Comparison of ENCODE assay signal across 18 cellular contexts in genomic region chr1:28266920-28267322, GRCh38. TPM values are rescaled to one million over a fixed set of nuclear protein-coding genes. Genes with fewer than 3 reads are reported as not detected.
A peak's percentile ranks its signal among the peaks of the same experiment; 100 is the strongest.
DNase-seq lines count a peak whose midpoint lies in the region; ATAC-seq, FAIRE-seq and TF ChIP-seq lines count a peak whose summit lies in the region.
"Had no signal": no experiment of that assay in that cellular context is flagged by ENCODE, and none has a peak within 500 bp of the region (broad histone marks: within the 10 kb centered on the region; RNA-seq: fewer than 3 reads in every experiment).

No MANE protein-coding gene starts in this region.

- ATAC-seq in K562 (peak; percentile 85), GM18907 (IDR thresholded peaks at IDR 0.05; ENCODE audit: unreplicated experiment) (no peak)

- H3K9me3 Mint-ChIP-seq in nephron = no peaks in the 10 kb centered on the region
- no peaks in the 10 kb centered on the region for H3K9me3 Mint-ChIP-seq in activated T-helper 1 cell treated with anti-CD3 and anti-CD28 coated beads, Interleukin-12 subunit alpha, Interleukin-12 subunit beta, Interleukin-2, Interleukin-4 antibody, amounts not matched to agents 30 ng/mL and 10 ng/mL and 1 ng/mL, durations not matched to agents 14 hours and 24 hours and 36 hours
- H3K9me3 Mint-ChIP-seq: activated CD4-positive, alpha-beta T cell treated with anti-CD3 and anti-CD28 coated beads, Interleukin-2, amount 10 ng/mL, durations not matched to agents 7 days and 5 days had no signal

- peak overlapping the region; percentile 68 for H3K4me2 ChIP-seq in K562 (ENCODE audit: insufficient read depth, low read length)

- DNase-seq in ELF-1 (ENCODE audit: low read depth, low spot score) (peak; percentile 59), K562 (ENCODE audit: extremely low read depth in 1 of 4, low spot score in 3 of 4) (peak; percentile 76 to 94 (median 81)), C1 segment of cervical spinal cord (lab: John Stamatoyannopoulos, UW) (no peak)
- no peak for DNase-seq in activated T-helper 1 cell treated with anti-CD3 and anti-CD28 coated beads, Interleukin-12 subunit alpha, Interleukin-12 subunit beta, Interleukin-2, Interleukin-4 antibody, amounts not matched to agents 30 ng/mL and 10 ng/mL and 1 ng/mL, durations not matched to agents 14 hours and 24 hours and 36 hours (ENCODE audit: low spot score)
- DNase-seq: activated CD4-positive, alpha-beta T cell treated with anti-CD3 and anti-CD28 coated beads, Interleukin-2, amount 10 ng/mL, durations not matched to agents 7 days and 5 days; activated naive CD4-positive, alpha-beta T cell treated with anti-CD3 and anti-CD28 coated beads, Interleukin-2, amount 50 U/mL, for 16 hours; activated T-cell treated with anti-CD3 and anti-CD28 coated beads for 4 hours; Calu3; hippocampal formation; NCI-H1930; NCI-H524; stomach had no signal

- H3K79me2 ChIP-seq in K562 (ENCODE audit: control insufficient read depth, insufficient read depth, low read length) = peaks cover 80% of the 10 kb centered on the region

- CTCF ChIA-PET in K562 (lab: Yijun Ruan, JAX; ENCODE audit: low intra/inter-chr PET ratio) = interaction anchor here (0.5 kb wide), 1 partner anchor 15 kb away, joined by 6 read pairs; no protein-coding TSS in a partner anchor

- peaks cover 48% of the 10 kb centered on the region for H4K20me1 ChIP-seq in K562 (replicated peaks; ENCODE audit: control insufficient read depth, insufficient read depth, low read length)

- BruUV-seq in K562 (replicated peaks; lab: Mats Ljungman, UMichigan) = no TSS peak

- H2AFZ ChIP-seq in K562 (ENCODE audit: low read depth, low read length) = peak overlapping the region; percentile 47

- TF ChIP-seq CTCF in K562 (IDR thresholded peaks at IDR 0.05 in 2 of 3, conservative IDR thresholded peaks at IDR 0.05 in 1 of 3; ENCODE audit: insufficient read depth in 2 of 3, low read depth in 1 of 3, low read length in 3 of 3) (no peak), nephron (IDR thresholded peaks at IDR 0.05; ENCODE audit: unreplicated experiment in 3 of 3) (no peak)

- in situ Hi-C loops in K562 (cut with MboI) = no loop called here

- peak overlapping the region in 2 of 3 experiments; percentile 35 to 51 for H3K4me3 Mint-ChIP-seq in nephron
- no peak overlapping the region for H3K4me3 Mint-ChIP-seq in activated T-helper 1 cell treated with anti-CD3 and anti-CD28 coated beads, Interleukin-12 subunit alpha, Interleukin-12 subunit beta, Interleukin-2, Interleukin-4 antibody, amounts not matched to agents 30 ng/mL and 10 ng/mL and 1 ng/mL, durations not matched to agents 14 hours and 24 hours and 36 hours
- H3K4me3 Mint-ChIP-seq: activated CD4-positive, alpha-beta T cell treated with anti-CD3 and anti-CD28 coated beads, Interleukin-2, amount 10 ng/mL, durations not matched to agents 7 days and 5 days had no signal

- no peak; a peak in 1 of 4 replicates for TF ChIP-seq RAD21 in K562 (CRISPR knock-in tag; conservative IDR thresholded peaks at IDR 0.05 in 1 of 2, IDR thresholded peaks at IDR 0.05 in 1 of 2)

- intact Hi-C loops in K562 (cut with micrococcal nuclease) = loop anchor here (2.0 kb wide), 1 partner anchor 18 kb away; no protein-coding TSS in a partner anchor
- intact Hi-C loops in activated T-helper 1 cell treated with anti-CD3 and anti-CD28 coated beads, Interleukin-12 subunit alpha, Interleukin-12 subunit beta, Interleukin-2, Interleukin-4 antibody, amounts not matched to agents 30 ng/mL and 10 ng/mL and 1 ng/mL, durations not matched to agents 14 hours and 24 hours and 36 hours (cut with micrococcal nuclease) = no loop called here

- no peak overlapping the region for H3K4me3 ChIP-seq in K562
- H3K4me3 ChIP-seq: esophagus muscularis mucosa, prostate gland, stomach had no signal

- no peaks in the 10 kb centered on the region for H3K27me3 ChIP-seq in K562 (ENCODE audit: control insufficient read depth in 2 of 2, insufficient read depth in 2 of 2, low read length in 2 of 2)
- H3K27me3 ChIP-seq: esophagus muscularis mucosa, stomach had no signal

- peak; percentile 86; the same call in 1 of the 2 replicates for TF ChIP-seq EP300 in K562 (IDR thresholded peaks at IDR 0.05; ENCODE audit: low read length)

- peak overlapping the region; percentile 71 for H3K27ac ChIP-seq in K562 (ENCODE audit: extremely low read depth, low read depth, low read length)
- H3K27ac ChIP-seq: esophagus muscularis mucosa, prostate gland, stomach had no signal

- H3K4me1 ChIP-seq in K562 (replicated peaks in 1 of 2; ENCODE audit: control insufficient read depth in 2 of 2, insufficient read depth in 2 of 2, low read length in 2 of 2) = peaks cover 44 to 56% of the 10 kb centered on the region in 2 experiments
- H3K4me1 ChIP-seq: prostate gland had no signal

- WGBS in K562 (ENCODE audit: insufficient coverage, low coverage, missing lambda C conversion rate) = under 1% methylated on average over 5 of the region's 5 CpGs

- no peaks in the 10 kb centered on the region for H3K9me3 ChIP-seq in K562 (replicated peaks; ENCODE audit: control insufficient read depth, insufficient read depth, low read depth, low read length)
- H3K9me3 ChIP-seq: esophagus muscularis mucosa, prostate gland, stomach had no signal

- peaks cover 5% of the 10 kb centered on the region for H3K27me3 Mint-ChIP-seq in nephron (ENCODE audit: low read depth)
- no peaks in the 10 kb centered on the region for H3K27me3 Mint-ChIP-seq in activated T-helper 1 cell treated with anti-CD3 and anti-CD28 coated beads, Interleukin-12 subunit alpha, Interleukin-12 subunit beta, Interleukin-2, Interleukin-4 antibody, amounts not matched to agents 30 ng/mL and 10 ng/mL and 1 ng/mL, durations not matched to agents 14 hours and 24 hours and 36 hours (ENCODE audit: insufficient read depth)
- H3K27me3 Mint-ChIP-seq: activated CD4-positive, alpha-beta T cell treated with anti-CD3 and anti-CD28 coated beads, Interleukin-2, amount 10 ng/mL, durations not matched to agents 7 days and 5 days had no signal

- peak overlapping the region; percentile 42 to 62; a peak in 3 of 4 replicates for H3K9ac ChIP-seq in K562 (ENCODE audit: insufficient read depth in 1 of 2, low read depth in 2 of 2, low read length in 2 of 2)

- H3K36me3 Mint-ChIP-seq in nephron (ENCODE audit: low read depth) = peaks cover 8% of the 10 kb centered on the region
- H3K36me3 Mint-ChIP-seq in activated T-helper 1 cell treated with anti-CD3 and anti-CD28 coated beads, Interleukin-12 subunit alpha, Interleukin-12 subunit beta, Interleukin-2, Interleukin-4 antibody, amounts not matched to agents 30 ng/mL and 10 ng/mL and 1 ng/mL, durations not matched to agents 14 hours and 24 hours and 36 hours (ENCODE audit: low read depth) = peaks cover 5% of the 10 kb centered on the region

- peaks cover 26% of the 10 kb centered on the region for H3K4me1 Mint-ChIP-seq in nephron
- H3K4me1 Mint-ChIP-seq in activated T-helper 1 cell treated with anti-CD3 and anti-CD28 coated beads, Interleukin-12 subunit alpha, Interleukin-12 subunit beta, Interleukin-2, Interleukin-4 antibody, amounts not matched to agents 30 ng/mL and 10 ng/mL and 1 ng/mL, durations not matched to agents 14 hours and 24 hours and 36 hours (ENCODE audit: low read depth) = peaks cover 10% of the 10 kb centered on the region

- POLR2A ChIA-PET in K562 (lab: Yijun Ruan, JAX) = interaction anchor here (0.5 to 22.0 kb wide), 17 partner anchors 10 to 973 kb away, joined by 3 to 547 read pairs (median 5); partner anchors contain the start of genes ATP5IF1, MED18 and RCC1

- TF ChIP-seq POLR2A in K562 (conservative IDR thresholded peaks at IDR 0.05) = no peak

- H3K27ac Mint-ChIP-seq in nephron = peak overlapping the region; percentile 79 to 94 (median 89)
- no peak overlapping the region for H3K27ac Mint-ChIP-seq in activated T-helper 1 cell treated with anti-CD3 and anti-CD28 coated beads, Interleukin-12 subunit alpha, Interleukin-12 subunit beta, Interleukin-2, Interleukin-4 antibody, amounts not matched to agents 30 ng/mL and 10 ng/mL and 1 ng/mL, durations not matched to agents 14 hours and 24 hours and 36 hours
- H3K27ac Mint-ChIP-seq: activated CD4-positive, alpha-beta T cell treated with anti-CD3 and anti-CD28 coated beads, Interleukin-2, amount 10 ng/mL, durations not matched to agents 7 days and 5 days had no signal

- no peaks in the 10 kb centered on the region for H3K9me1 ChIP-seq in K562 (ENCODE audit: control insufficient read depth, insufficient read depth, low read length)

- FAIRE-seq in K562 (lab: Jason Lieb, UNC) = peak; percentile 95
- FAIRE-seq: GM12891, H1 had no signal

- H3K36me3 ChIP-seq in K562 (ENCODE audit: control insufficient read depth, insufficient read depth, low read length) = peaks cover 33% of the 10 kb centered on the region; the same call in 2 of the 3 replicates
- H3K36me3 ChIP-seq: prostate gland had no signal

RNA-seq across cellular contexts. Expression of gene SESN2, which starts 7.6 kb away (rescaled TPM):
- 14.6 and 34.6 TPM in 2 replicates for total RNA-seq in K562 (2011; cell fraction: chromatin; rRNA removed; ENCODE audit: low replicate concordance)
- total RNA-seq in K562 (2011; cell fraction: nucleolus; rRNA removed) = 26.1 and 26.2 TPM in 2 replicates
- 23.4 and 26.2 TPM in 2 replicates for total RNA-seq in K562 (2011; cell fraction: nucleoplasm; rRNA removed)
- 54.4 and 55.3 TPM in 2 replicates for total RNA-seq in K562 (2014; rRNA removed)
- 16.8 and 16.9 TPM in 2 replicates for total RNA-seq in K562 (2014; rRNA removed; fragmentation: Illumina TruSeq; extraction: Trizol)
- total RNA-seq in K562 (2015; rRNA removed; fragmentation: Illumina TruSeq; extraction: Trizol) = 9.4 and 10.0 TPM in 2 replicates
- total RNA-seq in K562 (2021) = 61.1 and 71.3 TPM in 2 replicates
- 15.4 and 34.4 TPM in 2 replicates for polyA plus RNA-seq in K562 (2011; rRNA removed)
- polyA plus RNA-seq in K562 (2011; cell fraction: cytosol; rRNA removed) = 28.3 and 29.9 TPM in 2 replicates
- polyA plus RNA-seq in K562 (2011; cell fraction: nucleus; rRNA removed) = 26.7 and 31.1 TPM in 2 replicates
- 24.3 and 118 TPM in 2 replicates for polyA plus RNA-seq in K562 (2012)
- polyA plus RNA-seq in K562 (2014; fragmentation: Illumina TruSeq; extraction: Trizol) = 47.6 and 61.0 TPM in 2 replicates
- 1 to 10 TPM; 3.7 to 5.4 TPM for polyA plus RNA-seq in K562 (2014; fragmentation: Nextera tagmentation; extraction: Ambion mirVana)
- 40.8 and 47.3 TPM in 2 replicates for polyA plus RNA-seq in K562 (2014; rRNA removed)
- polyA minus RNA-seq in K562 (2011; rRNA and poly(A)+ RNA removed) = 13.4 and 14.9 TPM in 2 replicates
- polyA minus RNA-seq in K562 (2011; cell fraction: cytosol; rRNA and poly(A)+ RNA removed) = 15.4 and 28.6 TPM in 2 replicates
- polyA minus RNA-seq in K562 (2011; cell fraction: nucleus; rRNA and poly(A)+ RNA removed) = 6.6 and 11.0 TPM in 2 replicates
- 18.7 and 19.3 TPM in 2 replicates for total RNA-seq in activated T-helper 1 cell treated with anti-CD3 and anti-CD28 coated beads, Interleukin-12 subunit alpha, Interleukin-12 subunit beta, Interleukin-2, Interleukin-4 antibody, amounts not matched to agents 30 ng/mL and 10 ng/mL and 1 ng/mL, durations not matched to agents 14 hours and 24 hours and 36 hours

RNA-seq across cellular contexts. Expression of gene ATP5IF1, which starts 31.0 kb away (rescaled TPM):
- 48.2 and 59.7 TPM in 2 replicates for total RNA-seq in K562 (2011; cell fraction: chromatin; rRNA removed; ENCODE audit: low replicate concordance)
- 75.0 and 82.2 TPM in 2 replicates for total RNA-seq in K562 (2011; cell fraction: nucleolus; rRNA removed)
- 110 and 124 TPM in 2 replicates for total RNA-seq in K562 (2011; cell fraction: nucleoplasm; rRNA removed)
- total RNA-seq in K562 (2014; rRNA removed) (1,281 and 1,288 TPM in 2 replicates), K562 (2014; rRNA removed; fragmentation: Illumina TruSeq; extraction: Trizol) (303 and 353 TPM in 2 replicates), K562 (2015; rRNA removed; fragmentation: Illumina TruSeq; extraction: Trizol) (425 and 445 TPM in 2 replicates), K562 (2021) (380 and 403 TPM in 2 replicates)
- polyA plus RNA-seq in K562 (2011; rRNA removed) (343 and 388 TPM in 2 replicates), K562 (2014; fragmentation: Illumina TruSeq; extraction: Trizol) (338 and 607 TPM in 2 replicates), K562 (2014; fragmentation: Nextera tagmentation; extraction: Ambion mirVana) (100 to 1,000 TPM; 292 to 545 TPM), K562 (2014; rRNA removed) (1,422 and 1,500 TPM in 2 replicates)
- 299 and 407 TPM in 2 replicates for polyA plus RNA-seq in K562 (2011; cell fraction: cytosol; rRNA removed)
- 273 and 321 TPM in 2 replicates for polyA plus RNA-seq in K562 (2011; cell fraction: nucleus; rRNA removed)
- polyA plus RNA-seq in K562 (2012) = 405 and 915 TPM in 2 replicates
- 92.2 and 94.1 TPM in 2 replicates for polyA minus RNA-seq in K562 (2011; rRNA and poly(A)+ RNA removed)
- polyA minus RNA-seq in K562 (2011; cell fraction: cytosol; rRNA and poly(A)+ RNA removed) = 78.4 and 106 TPM in 2 replicates
- 40.0 and 57.4 TPM in 2 replicates for polyA minus RNA-seq in K562 (2011; cell fraction: nucleus; rRNA and poly(A)+ RNA removed)
- 128 and 132 TPM in 2 replicates for total RNA-seq in activated T-helper 1 cell treated with anti-CD3 and anti-CD28 coated beads, Interleukin-12 subunit alpha, Interleukin-12 subunit beta, Interleukin-2, Interleukin-4 antibody, amounts not matched to agents 30 ng/mL and 10 ng/mL and 1 ng/mL, durations not matched to agents 14 hours and 24 hours and 36 hours

RNA-seq across cellular contexts. Expression of gene DNAJC8, which starts 34.1 kb away (rescaled TPM):
- total RNA-seq in K562 (2011; cell fraction: chromatin; rRNA removed; ENCODE audit: low replicate concordance) = 32.8 and 70.6 TPM in 2 replicates
- 23.7 and 23.8 TPM in 2 replicates for total RNA-seq in K562 (2011; cell fraction: nucleolus; rRNA removed)
- 45.8 and 58.7 TPM in 2 replicates for total RNA-seq in K562 (2011; cell fraction: nucleoplasm; rRNA removed)
- total RNA-seq in K562 (2014; rRNA removed) (132 and 186 TPM in 2 replicates), K562 (2014; rRNA removed; fragmentation: Illumina TruSeq; extraction: Trizol) (209 and 236 TPM in 2 replicates), K562 (2015; rRNA removed; fragmentation: Illumina TruSeq; extraction: Trizol) (220 and 230 TPM in 2 replicates), K562 (2021) (143 and 153 TPM in 2 replicates)
- polyA plus RNA-seq in K562 (2011; rRNA removed) (150 and 176 TPM in 2 replicates), K562 (2014; fragmentation: Illumina TruSeq; extraction: Trizol) (279 and 343 TPM in 2 replicates), K562 (2014; fragmentation: Nextera tagmentation; extraction: Ambion mirVana) (100 to 1,000 TPM; 264 to 508 TPM), K562 (2014; rRNA removed) (180 and 202 TPM in 2 replicates)
- 82.1 and 115 TPM in 2 replicates for polyA plus RNA-seq in K562 (2011; cell fraction: cytosol; rRNA removed)
- 52.7 and 76.2 TPM in 2 replicates for polyA plus RNA-seq in K562 (2011; cell fraction: nucleus; rRNA removed)
- polyA plus RNA-seq in K562 (2012) = 151 and 153 TPM in 2 replicates
- polyA minus RNA-seq in K562 (2011; rRNA and poly(A)+ RNA removed) = 63.9 and 71.8 TPM in 2 replicates
- polyA minus RNA-seq in K562 (2011; cell fraction: cytosol; rRNA and poly(A)+ RNA removed) = 25.2 and 30.5 TPM in 2 replicates
- 11.4 and 23.2 TPM in 2 replicates for polyA minus RNA-seq in K562 (2011; cell fraction: nucleus; rRNA and poly(A)+ RNA removed)
- 95.4 and 97.1 TPM in 2 replicates for total RNA-seq in activated T-helper 1 cell treated with anti-CD3 and anti-CD28 coated beads, Interleukin-12 subunit alpha, Interleukin-12 subunit beta, Interleukin-2, Interleukin-4 antibody, amounts not matched to agents 30 ng/mL and 10 ng/mL and 1 ng/mL, durations not matched to agents 14 hours and 24 hours and 36 hours

Comparison
In these comparisons a context has a peak if more than half of its experiments do, and no peak if none do; other contexts are left out.
1. DNase-seq: peak in ELF-1 (single experiment) and K562 (4 of 4); none in activated T-helper 1 cell treated with anti-CD3 and anti-CD28 coated beads, Interleukin-12 subunit alpha, Interleukin-12 subunit beta, Interleukin-2, Interleukin-4 antibody, amounts not matched to agents 30 ng/mL and 10 ng/mL and 1 ng/mL, durations not matched to agents 14 hours and 24 hours and 36 hours (single experiment) and C1 segment of cervical spinal cord (0 of 14).